ENCODE assay signal across 10 cellular contexts in the genomic region with DNA sequence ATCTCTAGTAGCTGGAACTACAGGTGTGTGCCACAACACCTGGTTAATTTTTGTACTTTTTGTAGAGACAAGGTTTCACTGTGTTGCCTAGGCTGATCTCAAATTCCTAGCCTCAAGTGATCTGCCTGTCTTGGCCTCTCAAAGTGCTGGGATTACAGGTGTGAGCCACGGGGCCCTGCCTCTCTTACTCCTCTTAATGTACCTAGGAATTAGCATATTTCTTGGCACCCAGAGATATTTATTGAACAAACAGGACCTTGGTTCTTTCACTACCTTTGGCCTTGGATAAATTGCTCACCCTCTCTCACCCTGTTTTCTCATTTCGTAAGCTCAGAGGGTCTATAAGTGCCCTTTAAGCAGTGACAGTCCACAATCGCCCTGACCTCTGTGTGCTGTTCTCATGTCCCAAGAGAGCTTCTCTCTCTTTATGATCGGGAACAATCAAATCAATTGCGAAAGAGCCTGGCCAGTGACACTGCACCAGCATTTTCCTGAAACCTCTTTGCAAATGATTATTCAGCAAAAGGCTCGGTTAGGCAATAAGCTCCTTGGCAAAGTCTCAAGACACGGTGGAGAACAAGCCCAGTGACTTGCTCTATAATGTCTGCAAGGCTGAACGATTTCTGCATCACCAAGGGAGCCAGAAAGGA.
DNase-seq lines count a peak whose midpoint lies in the region; ATAC-seq and TF ChIP-seq lines count a peak whose summit lies in the region.
"Had no signal": no experiment of that assay in that cellular context is flagged by ENCODE, and none has a peak within 500 bp of the region (broad histone marks: within the 10 kb centered on the region; RNA-seq: fewer than 3 reads in every experiment).

No MANE protein-coding gene starts in this region.

- H3K36me3 ChIP-seq in naive thymus-derived CD4-positive, alpha-beta T cell (ENCODE audit: control insufficient read depth in 2 of 3, insufficient read depth in 3 of 3, low read length in 3 of 3): peaks cover 6 to 68% (median 15%) of the 10 kb centered on the region in 3 experiments
- H3K36me3 ChIP-seq: cardiac muscle cell, Peyer's patch had no signal

- CTCF ChIA-PET in naive thymus-derived CD4-positive, alpha-beta T cell (lab: Charles Lee): interaction anchor here (0.5 to 5.1 kb wide), 10 partner anchors 22 to 681 kb away, joined by 3 to 54 read pairs (median 4); partner anchors contain the start of gene APBB1IP

- no peaks in the 10 kb centered on the region for H3K27me3 ChIP-seq in naive thymus-derived CD4-positive, alpha-beta T cell (ENCODE audit: control insufficient read depth in 2 of 2, insufficient read depth in 2 of 2, low read length in 2 of 2)
- H3K27me3 ChIP-seq: Peyer's patch had no signal

- POLR2A ChIA-PET in naive thymus-derived CD4-positive, alpha-beta T cell (lab: Charles Lee): interaction anchor here (0.7 kb wide), 1 partner anchor 39 kb away, joined by 3 read pairs; no protein-coding TSS in a partner anchor

- peaks cover 11 to 39% (median 29%) of the 10 kb centered on the region in 7 donors for H3K4me1 Mint-ChIP-seq in naive thymus-derived CD4-positive, alpha-beta T cell

- peaks cover 31 to 58% (median 37%) of the 10 kb centered on the region in 5 donors for H3K36me3 Mint-ChIP-seq in naive thymus-derived CD4-positive, alpha-beta T cell

- H3K9me3 ChIP-seq in naive thymus-derived CD4-positive, alpha-beta T cell (ENCODE audit: control insufficient read depth in 2 of 3, low read length in 3 of 3): peaks cover 0 to 1% (median 0%) of the 10 kb centered on the region in 3 experiments
- H3K9me3 ChIP-seq: Peyer's patch had no signal

- H3K27me3 Mint-ChIP-seq in naive thymus-derived CD4-positive, alpha-beta T cell: no peaks in the 10 kb centered on the region

- ATAC-seq in naive thymus-derived CD4-positive, alpha-beta T cell: peak; percentile 29

- no peak for TF ChIP-seq CTCF in epithelial cell of esophagus (IDR thresholded peaks at IDR 0.05; ENCODE audit: insufficient read depth, low read depth, low read length, missing control alignments)

- H3K4me1 ChIP-seq in naive thymus-derived CD4-positive, alpha-beta T cell (ENCODE audit: control insufficient read depth in 2 of 2, insufficient read depth in 2 of 2, low read length in 2 of 2): no peaks in the 10 kb centered on the region

- H3K9me3 Mint-ChIP-seq in naive thymus-derived CD4-positive, alpha-beta T cell: peaks cover 0 to 3% (median 0%) of the 10 kb centered on the region in 11 donors

- DNase-seq in AG08395 (ENCODE audit: low spot score): peak; percentile 32
- peak; percentile 67 to 70 for DNase-seq in Kasumi-1 (lab: John Stamatoyannopoulos, UW)
- peak; percentile 86 for DNase-seq in epithelial cell of esophagus (ENCODE audit: low read depth)
- no peak for DNase-seq in naive thymus-derived CD4-positive, alpha-beta T cell
- no peak for DNase-seq in superior temporal gyrus (ENCODE audit: extremely low spot score)
- DNase-seq in NCI-H2196 treated with DMSO at 0.1 percent for 48 hours (lab: John Stamatoyannopoulos, UW; ENCODE audit: unreplicated experiment): no peak
- no peak for DNase-seq in NK-92 treated with Interleukin-12 subunit alpha and Interleukin-12 subunit beta, amount 100 ng/mL, for 24 hours (lab: John Stamatoyannopoulos, UW)
- DNase-seq in HT-29 (ENCODE audit: low spot score): no peak

- H3K27ac Mint-ChIP-seq in naive thymus-derived CD4-positive, alpha-beta T cell: peak overlapping the region in 8 of 9 donors; percentile 25 to 91 (median 70)

- H3K4me3 Mint-ChIP-seq in naive thymus-derived CD4-positive, alpha-beta T cell: no peak overlapping the region

- H3K4me3 ChIP-seq in epithelial cell of esophagus (ENCODE audit: low read length): no peak overlapping the region
- no peak overlapping the region for H3K4me3 ChIP-seq in naive thymus-derived CD4-positive, alpha-beta T cell (ENCODE audit: low read length)
- H3K4me3 ChIP-seq: cardiac muscle cell, Peyer's patch had no signal

- intact Hi-C loops in naive thymus-derived CD4-positive, alpha-beta T cell (cut with micrococcal nuclease): loop anchor here (2.0 to 5.0 kb wide), 3 partner anchors 117 to 829 kb away; partner anchors contain the start of gene APBB1IP (in 2 of the 2)

- H3K27ac ChIP-seq in naive thymus-derived CD4-positive, alpha-beta T cell (ENCODE audit: low read depth, low read length): peak overlapping the region; percentile 33
- H3K27ac ChIP-seq: cardiac muscle cell had no signal

Comparison
In these comparisons a context has a peak if more than half of its experiments do, and no peak if none do; other contexts are left out.
1. DNase-seq: peak in AG08395 (single experiment), Kasumi-1 (2 of 2) and epithelial cell of esophagus (single experiment); none in naive thymus-derived CD4-positive, alpha-beta T cell (0 of 9), superior temporal gyrus (single experiment), NCI-H2196 treated with DMSO at 0.1 percent for 48 hours (single experiment), NK-92 treated with Interleukin-12 subunit alpha and Interleukin-12 subunit beta, amount 100 ng/mL, for 24 hours (single experiment) and HT-29 (single experiment).